ENCODE assay signal across 1 cellular context in the genomic region with DNA sequence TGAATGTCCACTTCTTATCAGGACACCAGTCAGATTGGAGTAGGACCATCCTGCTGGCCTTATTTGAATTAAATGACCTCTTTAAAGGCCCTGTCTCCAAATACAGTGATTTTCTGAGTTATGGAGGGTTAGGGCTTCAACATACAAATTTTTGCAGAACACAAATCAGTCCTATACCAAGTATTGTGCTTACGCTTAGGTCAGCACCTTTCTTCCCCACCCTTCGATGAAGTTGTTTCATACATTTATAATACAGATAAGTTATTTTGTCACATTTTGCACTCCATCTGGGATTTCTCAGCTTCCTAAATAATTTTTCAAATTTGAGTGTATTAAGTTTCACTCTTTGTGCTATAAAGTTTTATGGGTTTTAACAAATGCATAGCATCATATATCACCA.
TF ChIP-seq lines count a peak whose summit lies in the region.

No MANE protein-coding gene starts in this region.

TF ChIP-seq in HepG2, 621 proteins besides CTCF, POLR2A, EP300 and RAD21 (continued from another document):
- TF ChIP-seq, protein P1, sequence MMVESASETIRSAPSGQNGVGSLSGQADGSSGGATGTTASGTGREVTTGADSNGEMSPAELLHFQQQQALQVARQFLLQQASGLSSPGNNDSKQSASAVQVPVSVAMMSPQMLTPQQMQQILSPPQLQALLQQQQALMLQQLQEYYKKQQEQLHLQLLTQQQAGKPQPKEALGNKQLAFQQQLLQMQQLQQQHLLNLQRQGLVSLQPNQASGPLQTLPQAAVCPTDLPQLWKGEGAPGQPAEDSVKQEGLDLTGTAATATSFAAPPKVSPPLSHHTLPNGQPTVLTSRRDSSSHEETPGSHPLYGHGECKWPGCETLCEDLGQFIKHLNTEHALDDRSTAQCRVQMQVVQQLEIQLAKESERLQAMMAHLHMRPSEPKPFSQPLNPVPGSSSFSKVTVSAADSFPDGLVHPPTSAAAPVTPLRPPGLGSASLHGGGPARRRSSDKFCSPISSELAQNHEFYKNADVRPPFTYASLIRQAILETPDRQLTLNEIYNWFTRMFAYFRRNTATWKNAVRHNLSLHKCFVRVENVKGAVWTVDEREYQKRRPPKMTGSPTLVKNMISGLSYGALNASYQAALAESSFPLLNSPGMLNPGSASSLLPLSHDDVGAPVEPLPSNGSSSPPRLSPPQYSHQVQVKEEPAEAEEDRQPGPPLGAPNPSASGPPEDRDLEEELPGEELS (CRISPR knock-in tag; IDR thresholded peaks at IDR 0.05) = no peak
